8 cellular contexts compared by ENCODE assay signal in the genomic region with DNA sequence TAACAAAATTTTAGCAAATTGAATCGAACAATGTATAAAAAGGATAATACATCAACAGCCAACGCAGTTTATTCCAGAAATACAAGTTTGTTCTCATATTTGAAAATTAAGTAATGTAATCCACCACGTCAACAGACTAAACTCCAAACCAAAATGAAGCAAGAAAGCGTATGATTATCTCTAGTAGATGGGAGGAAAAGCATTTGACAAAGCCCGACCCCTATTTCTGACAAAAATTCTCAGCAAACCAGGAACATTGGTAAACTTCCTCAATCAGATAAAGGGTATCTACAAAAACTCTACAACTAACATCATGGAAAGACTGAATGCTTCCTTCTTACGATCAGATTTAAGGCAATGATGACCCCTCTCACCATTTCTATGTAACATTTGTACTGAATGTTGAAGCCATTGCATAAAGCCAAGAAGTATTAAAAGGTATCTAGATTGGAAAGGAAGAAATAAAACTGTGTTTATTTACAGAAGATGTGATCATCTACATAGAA. TPM values are rescaled to one million over a fixed set of nuclear protein-coding genes. Genes with fewer than 3 reads are reported as not detected.
"Had no signal": no experiment of that assay in that cellular context is flagged by ENCODE, and none has a peak within 500 bp of the region (broad histone marks: within the 10 kb centered on the region; RNA-seq: fewer than 3 reads in every experiment).

No MANE protein-coding gene starts in this region.

- H3K27ac ChIP-seq: HL-60 had no signal

- DNase-seq: IMR-90, KBM-7 had no signal

- H3K4me3 ChIP-seq: K562 had no signal

- H3K4me3 Mint-ChIP-seq: IgD-negative memory B cell had no signal

- H3K27ac Mint-ChIP-seq: IgD-negative memory B cell had no signal

- ATAC-seq: HepG2, K562 had no signal

RNA-seq across cellular contexts. Expression of a gene that starts 34.3 kb away (rescaled TPM):
- total RNA-seq: HepG2, HT-29, HT1080, IMR-90, K562 had no signal
- polyA plus RNA-seq: HepG2, IgD-negative memory B cell, IMR-90, K562 had no signal
